Comparison of ENCODE assay signal across 8 cellular contexts in genomic region chr7:83271212-83272099, GRCh38.
DNase-seq lines count a peak whose midpoint lies in the region; ATAC-seq and TF ChIP-seq lines count a peak whose summit lies in the region.

No MANE protein-coding gene starts in this region.

- TF ChIP-seq POLR2A in esophagus squamous epithelium (IDR thresholded peaks at IDR 0.05): no peak

- ATAC-seq in HG03354 (IDR thresholded peaks at IDR 0.05; ENCODE audit: poor library complexity, severe bottlenecking, unreplicated experiment) (no peak), HG03520 (IDR thresholded peaks at IDR 0.05; ENCODE audit: unreplicated experiment) (no peak), HG03039 (IDR thresholded peaks at IDR 0.05; ENCODE audit: unreplicated experiment) (no peak)

- WGBS in esophagus squamous epithelium, 2 donors: 80 to 88% methylated on average over 5 of the region's 5 CpGs

- H3K36me3 ChIP-seq in esophagus squamous epithelium: no peaks in the 10 kb centered on the region

- H3K27ac ChIP-seq in esophagus squamous epithelium: no peak overlapping the region

- no peaks in the 10 kb centered on the region for H3K9me3 ChIP-seq in esophagus squamous epithelium

- TF ChIP-seq CTCF in GM10266 (IDR thresholded peaks at IDR 0.05; ENCODE audit: control insufficient read depth, insufficient read depth, low read depth, missing control alignments) (peak; percentile 41), esophagus squamous epithelium (IDR thresholded peaks at IDR 0.05) (peak in 1 of 6 experiments; percentile 29)

- H3K27me3 ChIP-seq in esophagus squamous epithelium: no peaks in the 10 kb centered on the region

- no peak overlapping the region for H3K4me3 ChIP-seq in esophagus squamous epithelium

- H3K4me1 ChIP-seq in esophagus squamous epithelium: no peaks in the 10 kb centered on the region

- DNase-seq in GM10266 (ENCODE audit: extremely low spot score): peak; percentile 4
- peak; percentile 20 for DNase-seq in NCI-H146 treated with DMSO at 0.1 percent for 48 hours (lab: John Stamatoyannopoulos, UW; ENCODE audit: unreplicated experiment)
- peak; percentile 54 for DNase-seq in amniotic epithelial cell (ENCODE audit: low read depth)
- peak; percentile 58 for DNase-seq in medulla oblongata (ENCODE audit: extremely low spot score)
- no peak for DNase-seq in esophagus squamous epithelium (lab: John Stamatoyannopoulos, UW)

- intact Hi-C loops in esophagus squamous epithelium (cut with DNase I): no loop called here
